In the genomic region with DNA sequence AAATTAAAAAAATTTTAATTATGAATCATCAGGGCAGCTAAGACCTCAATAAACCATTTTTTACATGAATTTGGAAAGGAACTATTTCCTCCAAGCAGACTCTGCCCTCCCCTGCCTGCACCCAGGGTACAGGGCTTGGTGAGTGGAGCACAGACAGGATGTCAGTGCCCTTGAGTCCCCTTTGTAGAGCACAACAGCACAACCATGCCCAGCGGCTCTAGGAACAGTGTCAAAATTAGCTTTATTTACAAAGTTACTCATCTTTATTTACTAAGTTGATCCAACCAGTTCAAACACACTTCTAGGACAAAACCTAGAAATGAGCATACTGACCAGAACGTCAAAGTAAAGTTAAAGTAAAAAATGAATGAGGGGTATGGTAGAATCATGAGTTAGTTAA, we compare ENCODE assay signal across 20 cellular contexts.
DNase-seq lines count a peak whose midpoint lies in the region; ATAC-seq and TF ChIP-seq lines count a peak whose summit lies in the region.
"Had no signal": no experiment of that assay in that cellular context is flagged by ENCODE, and none has a peak within 500 bp of the region (broad histone marks: within the 10 kb centered on the region; RNA-seq: fewer than 3 reads in every experiment).

No MANE protein-coding gene starts in this region.

- dilution Hi-C loops in IMR-90 (cut with HindIII; ENCODE audit: low sequenced_read_pairs, unreplicated experiment), result no loop called here

- peaks cover 7% of the 10 kb centered on the region for H3K4me1 ChIP-seq in IMR-90 (ENCODE audit: control insufficient read depth, insufficient read depth, low read length)
- no peaks in the 10 kb centered on the region for H3K4me1 ChIP-seq in breast epithelium
- H3K4me1 ChIP-seq in liver (ENCODE audit: control insufficient read depth in 4 of 4, insufficient read depth in 4 of 4, low read length in 3 of 4), result peaks cover 0 to 8% (median 0%) of the 10 kb centered on the region in 4 donors
- H3K4me1 ChIP-seq: BLaER1 treated with 17β-estradiol and CSF1 and Interleukin-3, amounts not matched to agents 10 nM and 100 nM; HAP-1; Peyer's patch had no signal

- H3K56ac ChIP-seq in IMR-90 (ENCODE audit: extremely low read depth, insufficient read depth, low read length), result no peak overlapping the region

- no peak overlapping the region for H4K91ac ChIP-seq in IMR-90 (ENCODE audit: insufficient read depth, low read depth, low read length)

- no peak for ATAC-seq in IMR-90 (ENCODE audit: low read depth)
- no peak for ATAC-seq in HG02678 (IDR thresholded peaks at IDR 0.05; ENCODE audit: unreplicated experiment)
- ATAC-seq: SK-N-SH treated with all-trans-retinoic acid at 6 μM for 48 hours had no signal

- 0 out of 2 replicates have a peak, but pooled peaks cover 4% of the 10 kb centered on the region for H3K9me1 ChIP-seq in IMR-90 (ENCODE audit: insufficient read depth, low read length)

- H3K9ac ChIP-seq in IMR-90 (ENCODE audit: low read depth, low read length) (no peak overlapping the region), liver (ENCODE audit: low read depth in 1 of 2, low read length in 2 of 2) (peak overlapping the region in 1 of 2 donors; percentile 38)
- H3K9ac ChIP-seq: BLaER1 treated with 17β-estradiol and CSF1 and Interleukin-3, amounts not matched to agents 10 nM and 100 nM had no signal

- in situ Hi-C loops in IMR-90 (cut with MboI; ENCODE audit: low sequenced_read_pairs), result no loop called here

- H4K20me1 ChIP-seq in IMR-90 (ENCODE audit: insufficient read depth, low read length), result no peaks in the 10 kb centered on the region
- H4K20me1 ChIP-seq: BLaER1 treated with 17β-estradiol and CSF1 and Interleukin-3, amounts not matched to agents 10 nM and 100 nM had no signal

- H2AK5ac ChIP-seq in IMR-90 (ENCODE audit: low read depth, low read length), result peak overlapping the region; percentile 31; the same call in 1 of the 2 replicates

- no peak overlapping the region for H3K4me2 ChIP-seq in IMR-90 (ENCODE audit: low read depth, low read length)
- H3K4me2 ChIP-seq: BLaER1 treated with 17β-estradiol and CSF1 and Interleukin-3, amounts not matched to agents 10 nM and 100 nM had no signal

- H3K27ac ChIP-seq in IMR-90 (ENCODE audit: insufficient read depth, low read length) (no peak overlapping the region), breast epithelium (no peak overlapping the region), liver (ENCODE audit: low read depth in 1 of 2, low read length in 2 of 2) (peak overlapping the region; percentile 7 to 67)
- H3K27ac ChIP-seq: BLaER1 treated with 17β-estradiol and CSF1 and Interleukin-3, amounts not matched to agents 10 nM and 100 nM; Peyer's patch had no signal

- no peak overlapping the region for H2BK20ac ChIP-seq in IMR-90 (ENCODE audit: low read depth, low read length)

- H2BK15ac ChIP-seq in IMR-90 (ENCODE audit: low read depth, low read length), result no peak overlapping the region

- TF ChIP-seq POLR2A in IMR-90 (IDR thresholded peaks at IDR 0.05; ENCODE audit: low read depth, low read length), result no peak
- TF ChIP-seq POLR2A in breast epithelium (IDR thresholded peaks at IDR 0.05), result no peak

- no peaks in the 10 kb centered on the region for H3K36me3 ChIP-seq in IMR-90 (ENCODE audit: control insufficient read depth, insufficient read depth, low read length)
- no peaks in the 10 kb centered on the region for H3K36me3 ChIP-seq in breast epithelium
- no peaks in the 10 kb centered on the region for H3K36me3 ChIP-seq in liver (ENCODE audit: control insufficient read depth in 4 of 4, insufficient read depth in 3 of 4, low read depth in 1 of 4, low read length in 3 of 4)
- H3K36me3 ChIP-seq: BLaER1 treated with 17β-estradiol and CSF1 and Interleukin-3, amounts not matched to agents 10 nM and 100 nM; HAP-1; Peyer's patch had no signal

- no peak overlapping the region for H3K18ac ChIP-seq in IMR-90 (ENCODE audit: low read depth, low read length)

- no peak overlapping the region; the same call in 1 of the 2 replicates for H3K23ac ChIP-seq in IMR-90 (ENCODE audit: low read depth, low read length)

- no TSS peak for BruUV-seq in IMR-90 (replicated peaks; lab: Mats Ljungman, UMichigan)

- H3K27me3 ChIP-seq in IMR-90 (ENCODE audit: control insufficient read depth, insufficient read depth, low read length) (no peaks in the 10 kb centered on the region), breast epithelium (no peaks in the 10 kb centered on the region), liver (ENCODE audit: control insufficient read depth in 4 of 4, insufficient read depth in 4 of 4, low read length in 3 of 4) (no peaks in the 10 kb centered on the region)
- H3K27me3 ChIP-seq: BLaER1 treated with 17β-estradiol and CSF1 and Interleukin-3, amounts not matched to agents 10 nM and 100 nM; Peyer's patch had no signal

- peak overlapping the region; percentile 35 for H2BK120ac ChIP-seq in IMR-90 (ENCODE audit: low read depth, low read length)

- POLR2A ChIA-PET in IMR-90 (lab: Charles Lee; ENCODE audit: unreplicated experiment), result no interaction called here

- H4K8ac ChIP-seq in IMR-90 (ENCODE audit: low read depth in 2 of 2, low read length in 2 of 2), result no peak overlapping the region

- TF ChIP-seq CTCF in IMR-90 (conservative IDR thresholded peaks at IDR 0.05; ENCODE audit: low read depth, low read length) (no peak), breast epithelium (IDR thresholded peaks at IDR 0.05) (no peak), liver (IDR thresholded peaks at IDR 0.05; ENCODE audit: low read depth, low read length, missing input control) (no peak)

- H3K4me3 ChIP-seq in IMR-90 (ENCODE audit: insufficient read depth, low read depth, low read length) (no peak overlapping the region), breast epithelium (no peak overlapping the region), liver (ENCODE audit: low read depth in 1 of 3, low read length in 3 of 3) (no peak overlapping the region)
- H3K4me3 ChIP-seq: BLaER1 treated with 17β-estradiol and CSF1 and Interleukin-3, amounts not matched to agents 10 nM and 100 nM; HAP-1; Peyer's patch had no signal

- CTCF ChIA-PET in IMR-90 (lab: Yijun Ruan, JAX), result no interaction called here

- no peak overlapping the region for H2AK9ac ChIP-seq in IMR-90 (replicated peaks; ENCODE audit: low read depth, low read length, poor library complexity)

- no peak for TF ChIP-seq RAD21 in IMR-90 (IDR thresholded peaks at IDR 0.05; ENCODE audit: low read length)
- peak; percentile 64 to 69 for TF ChIP-seq RAD21 in liver (IDR thresholded peaks at IDR 0.05)

- H3K9me3 ChIP-seq in IMR-90 (ENCODE audit: control insufficient read depth, insufficient read depth, low read length) (no peaks in the 10 kb centered on the region), breast epithelium (no peaks in the 10 kb centered on the region), liver (ENCODE audit: control insufficient read depth in 4 of 4, low read length in 3 of 4) (no peaks in the 10 kb centered on the region)
- H3K9me3 ChIP-seq: BLaER1 treated with 17β-estradiol and CSF1 and Interleukin-3, amounts not matched to agents 10 nM and 100 nM; HAP-1; Peyer's patch had no signal

- H2BK5ac ChIP-seq in IMR-90 (ENCODE audit: low read depth, low read length, poor library complexity, severe bottlenecking), result no peak overlapping the region

- no peak overlapping the region for H2AFZ ChIP-seq in IMR-90 (replicated peaks; ENCODE audit: low read length, poor library complexity)

- WGBS in IMR-90 (ENCODE audit: extremely low coverage in 2 of 2, insufficient read length in 1 of 2), 2 experiments, result 80% methylated on average over 1 of the region's 2 CpGs; no CpG with 5 or more reads in 1 of the 2 experiments
- 33% methylated on average over 2 of the region's 2 CpGs for WGBS in liver

- intact Hi-C loops in IMR-90 (cut with micrococcal nuclease) (no loop called here), breast epithelium (cut with DNase I; ENCODE audit: low total_unique reads) (no loop called here)

- DNase-seq in NCI-H146 (lab: John Stamatoyannopoulos, UW) (peak; percentile 42), NCI-H146 treated with DMSO at 0.1 percent for 48 hours (lab: John Stamatoyannopoulos, UW; ENCODE audit: unreplicated experiment) (no peak), IMR-90 (no peak), breast epithelium (ENCODE audit: low spot score in 2 of 2) (peak; percentile 23 to 63), SHP77 treated with DMSO at 0.1 percent for 48 hours (lab: John Stamatoyannopoulos, UW) (no peak), GDM1 (lab: John Stamatoyannopoulos, UW) (no peak)
- DNase-seq: CD8-positive, alpha-beta memory T cell; DMS 273 treated with DMSO at 0.1 percent for 48 hours; KBM-7; NCI-H1048; NCI-H1436 treated with DMSO at 0.1 percent for 48 hours; NCI-H226; NCI-H748 treated with DMSO at 0.1 percent for 48 hours; Peyer's patch; T-helper 1 cell had no signal

- H3K14ac ChIP-seq in IMR-90 (replicated peaks; ENCODE audit: low read depth, low read length), result peak overlapping the region; percentile 76; the same call in 1 of the 2 replicates

- no peaks in the 10 kb centered on the region for H3K79me1 ChIP-seq in IMR-90 (ENCODE audit: low read depth in 1 of 2, low read length in 2 of 2)

- H3K4ac ChIP-seq in IMR-90 (ENCODE audit: low read depth, low read length), result peak overlapping the region; percentile 70; the same call in 1 of the 2 replicates

- no peak overlapping the region for H4K5ac ChIP-seq in IMR-90 (ENCODE audit: low read depth, low read length)

TF ChIP-seq in IMR-90, 13 proteins besides CTCF, POLR2A, EP300 and RAD21 (continues in another document):
- TF ChIP-seq MXI1 (IDR thresholded peaks at IDR 0.05; ENCODE audit: borderline replicate concordance, low read depth, low read length), result no peak
- TF ChIP-seq RCOR1 (IDR thresholded peaks at IDR 0.05; ENCODE audit: insufficient replicate concordance, low read length), result no peak
- no peak for TF ChIP-seq USF2 (IDR thresholded peaks at IDR 0.05; ENCODE audit: low read depth, low read length)

TF ChIP-seq in liver, 16 proteins besides CTCF, POLR2A, EP300 and RAD21 (continues in another document):
- TF ChIP-seq, protein P1, sequence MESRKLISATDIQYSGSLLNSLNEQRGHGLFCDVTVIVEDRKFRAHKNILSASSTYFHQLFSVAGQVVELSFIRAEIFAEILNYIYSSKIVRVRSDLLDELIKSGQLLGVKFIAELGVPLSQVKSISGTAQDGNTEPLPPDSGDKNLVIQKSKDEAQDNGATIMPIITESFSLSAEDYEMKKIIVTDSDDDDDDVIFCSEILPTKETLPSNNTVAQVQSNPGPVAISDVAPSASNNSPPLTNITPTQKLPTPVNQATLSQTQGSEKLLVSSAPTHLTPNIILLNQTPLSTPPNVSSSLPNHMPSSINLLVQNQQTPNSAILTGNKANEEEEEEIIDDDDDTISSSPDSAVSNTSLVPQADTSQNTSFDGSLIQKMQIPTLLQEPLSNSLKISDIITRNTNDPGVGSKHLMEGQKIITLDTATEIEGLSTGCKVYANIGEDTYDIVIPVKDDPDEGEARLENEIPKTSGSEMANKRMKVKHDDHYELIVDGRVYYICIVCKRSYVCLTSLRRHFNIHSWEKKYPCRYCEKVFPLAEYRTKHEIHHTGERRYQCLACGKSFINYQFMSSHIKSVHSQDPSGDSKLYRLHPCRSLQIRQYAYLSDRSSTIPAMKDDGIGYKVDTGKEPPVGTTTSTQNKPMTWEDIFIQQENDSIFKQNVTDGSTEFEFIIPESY (IDR thresholded peaks at IDR 0.05), result peak; percentile 58
- peak in 1 of 2 donors; percentile 24 for TF ChIP-seq GABPA (IDR thresholded peaks at IDR 0.05 in 1 of 2, conservative IDR thresholded peaks at IDR 0.05 in 1 of 2)
- TF ChIP-seq SP1 (IDR thresholded peaks at IDR 0.05), result peak; percentile 76
- TF ChIP-seq HNF4G (IDR thresholded peaks at IDR 0.05), result peak; percentile 66
- TF ChIP-seq NR2F2 (IDR thresholded peaks at IDR 0.05), result no peak

Comparison
In these comparisons a context has a peak if more than half of its experiments do, and no peak if none do; other contexts are left out.
1. DNase-seq: peak in NCI-H146 (single experiment) and breast epithelium (2 of 2); none in NCI-H146 treated with DMSO at 0.1 percent for 48 hours (single experiment), IMR-90 (single experiment), SHP77 treated with DMSO at 0.1 percent for 48 hours (single experiment) and GDM1 (single experiment).
2. H3K27ac ChIP-seq: peak in liver (2 of 2); none in IMR-90 (single experiment) and breast epithelium (0 of 2).